Comparison of ENCODE assay signal across 1 cellular context in genomic region chr17:56960596-56961538, GRCh38.
TF ChIP-seq lines count a peak whose summit lies in the region.

TSS of gene COIL (minus strand) at chr17:56961050. CDS start at chr17:56961019, 31 bp downstream.

TF ChIP-seq in HepG2, 621 proteins besides CTCF, POLR2A, EP300 and RAD21 (continued from another document and continues in another):
- peak; percentile 86 for TF ChIP-seq ZBTB25 (CRISPR knock-in tag; IDR thresholded peaks at IDR 0.05)
- TF ChIP-seq SIN3B (IDR thresholded peaks at IDR 0.05; ENCODE audit: low read length), result peak; percentile 71; the same call in 1 of the 2 replicates
- TF ChIP-seq ZSCAN21 (CRISPR knock-in tag; IDR thresholded peaks at IDR 0.05; ENCODE audit: borderline replicate concordance), result peak; percentile 93
- TF ChIP-seq ATAD3A (CRISPR knock-in tag; IDR thresholded peaks at IDR 0.05), result no peak
- TF ChIP-seq SMYD3 (CRISPR knock-in tag; IDR thresholded peaks at IDR 0.05), result 0 out of 2 replicates have a peak, but pooled peaks have one; percentile 67
- TF ChIP-seq HMG20B (CRISPR knock-in tag; conservative IDR thresholded peaks at IDR 0.05), result peak; percentile 45; the same call in 1 of the 2 replicates
- TF ChIP-seq RORA (CRISPR knock-in tag; IDR thresholded peaks at IDR 0.05), result no peak
- TF ChIP-seq ZFP91 (CRISPR knock-in tag; IDR thresholded peaks at IDR 0.05; ENCODE audit: borderline replicate concordance), result peak; percentile 90
- no peak for TF ChIP-seq FOSL1 (CRISPR knock-in tag; IDR thresholded peaks at IDR 0.05; ENCODE audit: borderline replicate concordance)
- TF ChIP-seq ZNF234 (CRISPR knock-in tag; conservative IDR thresholded peaks at IDR 0.05), result no peak
- TF ChIP-seq MAFF (IDR thresholded peaks at IDR 0.05; ENCODE audit: low read depth, low read length), result no peak
- peak; percentile 88; the same call in 1 of the 2 replicates for TF ChIP-seq CREBL2 (CRISPR knock-in tag; IDR thresholded peaks at IDR 0.05; ENCODE audit: borderline replicate concordance)
- peak; percentile 47; the same call in 1 of the 2 replicates for TF ChIP-seq HNRNPL (IDR thresholded peaks at IDR 0.05; ENCODE audit: low read depth, low read length)
- TF ChIP-seq ZNF546 (CRISPR knock-in tag; conservative IDR thresholded peaks at IDR 0.05), result no peak; the same call in 1 of the 2 replicates
- TF ChIP-seq SP4 (CRISPR knock-in tag; IDR thresholded peaks at IDR 0.05), result peak; percentile 69
- TF ChIP-seq GABPA (IDR thresholded peaks at IDR 0.05; ENCODE audit: low read depth, low read length), result peak; percentile 11; the same call in 1 of the 2 replicates
- TF ChIP-seq GABPA (CRISPR knock-in tag; IDR thresholded peaks at IDR 0.05; ENCODE audit: low read depth), result peak; percentile 77
- peak; percentile 60; the same call in 1 of the 2 replicates for TF ChIP-seq U2AF2 (IDR thresholded peaks at IDR 0.05; ENCODE audit: low read depth, low read length)
- TF ChIP-seq ZFYVE20 (CRISPR knock-in tag; IDR thresholded peaks at IDR 0.05; ENCODE audit: borderline replicate concordance, low read depth), result no peak
- no peak for TF ChIP-seq ZNF674 (CRISPR knock-in tag; IDR thresholded peaks at IDR 0.05; ENCODE audit: low read depth)
- TF ChIP-seq MLLT10 (CRISPR knock-in tag; IDR thresholded peaks at IDR 0.05), result no peak
- no peak for TF ChIP-seq CSRNP1 (CRISPR knock-in tag; IDR thresholded peaks at IDR 0.05)
- TF ChIP-seq CCDC6 (CRISPR knock-in tag; IDR thresholded peaks at IDR 0.05), result peak; percentile 54; the same call in 1 of the 2 replicates
- no peak for TF ChIP-seq PAF1 (CRISPR knock-in tag; IDR thresholded peaks at IDR 0.05)
- 0 out of 2 replicates have a peak, but pooled peaks have one; percentile 83 for TF ChIP-seq DDIT3 (CRISPR knock-in tag; IDR thresholded peaks at IDR 0.05)
- TF ChIP-seq FOXP1 (IDR thresholded peaks at IDR 0.05), result no peak
- TF ChIP-seq FOXP1 (CRISPR knock-in tag; IDR thresholded peaks at IDR 0.05), result no peak
- TF ChIP-seq ELF1 (CRISPR knock-in tag; IDR thresholded peaks at IDR 0.05), result peak; percentile 65
- TF ChIP-seq GTF3A (CRISPR knock-in tag; conservative IDR thresholded peaks at IDR 0.05), result no peak
- peak; percentile 51; the same call in 1 of the 2 replicates for TF ChIP-seq ZNF816 (CRISPR knock-in tag; IDR thresholded peaks at IDR 0.05; ENCODE audit: borderline replicate concordance)
- no peak for TF ChIP-seq ZIK1 (CRISPR knock-in tag; IDR thresholded peaks at IDR 0.05; ENCODE audit: borderline replicate concordance, low read depth)
- TF ChIP-seq SRF (IDR thresholded peaks at IDR 0.05; ENCODE audit: low read depth, low read length), result no peak
- TF ChIP-seq FOXJ3 (CRISPR knock-in tag; IDR thresholded peaks at IDR 0.05; ENCODE audit: borderline replicate concordance), result peak; percentile 75
- TF ChIP-seq ZNF75D (CRISPR knock-in tag; IDR thresholded peaks at IDR 0.05; ENCODE audit: borderline replicate concordance), result no peak
- no peak for TF ChIP-seq SUZ12 (IDR thresholded peaks at IDR 0.05; ENCODE audit: low read depth, low read length)
- TF ChIP-seq ZNF431 (CRISPR knock-in tag; IDR thresholded peaks at IDR 0.05; ENCODE audit: borderline replicate concordance, low read depth), result peak; percentile 85
- TF ChIP-seq FOXK1 (CRISPR knock-in tag; IDR thresholded peaks at IDR 0.05; ENCODE audit: borderline replicate concordance, low read depth), result peak; percentile 49; the same call in 1 of the 2 replicates
- peak; percentile 88; the same call in 1 of the 2 replicates for TF ChIP-seq ELF4 (CRISPR knock-in tag; IDR thresholded peaks at IDR 0.05; ENCODE audit: borderline replicate concordance)
- TF ChIP-seq ZNF138 (CRISPR knock-in tag; IDR thresholded peaks at IDR 0.05; ENCODE audit: low read depth), result peak; percentile 74
- TF ChIP-seq ZNF430 (CRISPR knock-in tag; IDR thresholded peaks at IDR 0.05), result peak; percentile 97; the same call in 1 of the 2 replicates
- TF ChIP-seq RNF219 (CRISPR knock-in tag; IDR thresholded peaks at IDR 0.05), result no peak
- no peak for TF ChIP-seq TEAD2 (CRISPR knock-in tag; IDR thresholded peaks at IDR 0.05)
- TF ChIP-seq MYPOP (CRISPR knock-in tag; IDR thresholded peaks at IDR 0.05), result peak; percentile 96
- TF ChIP-seq ZNF646 (CRISPR knock-in tag; IDR thresholded peaks at IDR 0.05), result no peak
- TF ChIP-seq FOXA1 (IDR thresholded peaks at IDR 0.05), result no peak
- 0 out of 2 replicates have a peak, but pooled peaks have one; percentile 10 for TF ChIP-seq FOXA1 (CRISPR knock-in tag; IDR thresholded peaks at IDR 0.05)
- no peak for TF ChIP-seq MLXIP (CRISPR knock-in tag; IDR thresholded peaks at IDR 0.05; ENCODE audit: borderline replicate concordance)
- TF ChIP-seq ZNF781 (CRISPR knock-in tag; IDR thresholded peaks at IDR 0.05; ENCODE audit: borderline replicate concordance, not compliant biosample characterization), result peak; percentile 90
- TF ChIP-seq STAT5B (CRISPR knock-in tag; IDR thresholded peaks at IDR 0.05), result no peak
- peak; percentile 94 for TF ChIP-seq ZNF607 (CRISPR knock-in tag; IDR thresholded peaks at IDR 0.05; ENCODE audit: borderline replicate concordance)
- TF ChIP-seq ZNF720 (CRISPR knock-in tag; IDR thresholded peaks at IDR 0.05), result no peak
- TF ChIP-seq ZNF792 (CRISPR knock-in tag; IDR thresholded peaks at IDR 0.05), result peak; percentile 83
